10 cellular contexts compared by ENCODE assay signal in the genomic region with DNA sequence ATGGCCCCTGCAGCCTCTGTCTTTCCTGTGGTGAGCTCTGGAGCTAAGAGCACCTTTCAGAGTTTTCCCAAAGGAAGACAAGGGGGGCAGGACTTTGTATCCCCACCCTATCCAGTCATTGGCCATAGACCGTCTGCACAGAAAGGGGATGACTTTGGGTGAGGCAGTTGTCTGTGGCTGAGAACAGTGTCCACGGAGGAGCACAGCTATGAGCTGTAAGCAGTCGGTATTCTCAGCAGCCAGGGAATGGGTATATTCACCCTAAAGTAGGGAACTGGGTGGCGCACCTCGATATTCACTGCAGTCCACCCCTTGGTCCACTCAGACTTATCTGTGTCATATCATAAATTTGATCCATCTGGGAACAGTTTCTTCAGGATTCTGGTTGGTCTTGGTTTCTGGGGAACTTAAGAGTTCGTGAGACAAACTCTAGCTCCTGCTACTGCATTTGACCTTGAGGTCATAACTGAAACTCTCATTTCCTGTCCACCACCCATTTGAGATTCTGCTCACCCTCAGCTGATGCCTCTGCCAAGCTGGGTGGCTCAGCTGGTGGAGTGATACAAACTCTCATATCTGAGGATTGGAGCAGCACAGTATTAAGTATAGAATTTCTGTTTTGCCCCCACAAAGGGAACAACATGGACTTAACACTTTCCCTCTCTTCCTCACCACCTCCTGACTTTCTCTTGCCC. TPM values are rescaled to one million over a fixed set of nuclear protein-coding genes. Genes with fewer than 3 reads are reported as not detected.
DNase-seq lines count a peak whose midpoint lies in the region; ATAC-seq and FAIRE-seq lines count a peak whose summit lies in the region.
"Had no signal": no experiment of that assay in that cellular context is flagged by ENCODE, and none has a peak within 500 bp of the region (broad histone marks: within the 10 kb centered on the region; RNA-seq: fewer than 3 reads in every experiment).

No MANE protein-coding gene starts in this region.

- DNase-seq in GM18507 (ENCODE audit: extremely low spot score, insufficient read length, low read depth), result peak; percentile 9
- peak; percentile 14 for DNase-seq in SK-MEL-5 (ENCODE audit: low read depth, low spot score)
- no peak for DNase-seq in left ventricle myocardium superior
- DNase-seq in activated gamma-delta T cell treated with Interleukin-2 at 50 U/mL for 16 hours, result no peak
- DNase-seq in KG1 (lab: John Stamatoyannopoulos, UW), result no peak
- DNase-seq in mucosa of gallbladder (ENCODE audit: low spot score), result no peak
- DNase-seq: NCI-H1092 had no signal

- intact Hi-C loops in left ventricle myocardium superior (cut with micrococcal nuclease), result no loop called here

- ATAC-seq in GM21447 (IDR thresholded peaks at IDR 0.05; ENCODE audit: unreplicated experiment) (peak; percentile 94), HG03095 (IDR thresholded peaks at IDR 0.05; ENCODE audit: unreplicated experiment) (peak; percentile 76), left ventricle myocardium superior (no peak)
- ATAC-seq: esophagus mucosa had no signal

- peak; percentile 87 for FAIRE-seq in GM18507 (lab: Jason Lieb, UNC)

- in situ Hi-C loops in SK-MEL-5 (cut with HindIII; ENCODE audit: low pct_unique_long_range_greater_than_20kb, low sequenced_read_pairs), result no loop called here

RNA-seq across cellular contexts. Expression of a gene that starts 45.2 kb away (rescaled TPM):
- total RNA-seq in SK-MEL-5 (2014; rRNA removed; shearing (Covaris generic)), result 5.9 and 6.6 TPM in 2 replicates
- 7.8 and 8.6 TPM in 2 replicates for polyA plus RNA-seq in SK-MEL-5 (2015; cell fraction: cytosol; rRNA removed)
- polyA plus RNA-seq in SK-MEL-5 (2015; cell fraction: nucleus; rRNA removed), result 11.7 and 15.9 TPM in 2 replicates
- total RNA-seq in left ventricle myocardium superior, result not detected
- total RNA-seq in mucosa of gallbladder, result 1.1 TPM

Comparison
In these comparisons a context has a peak if more than half of its experiments do, and no peak if none do; other contexts are left out.
1. DNase-seq: peak in GM18507 (single experiment) and SK-MEL-5 (single experiment); none in left ventricle myocardium superior (single experiment), activated gamma-delta T cell treated with Interleukin-2 at 50 U/mL for 16 hours (single experiment), KG1 (single experiment) and mucosa of gallbladder (single experiment).